Comparison of ENCODE assay signal across 1 cellular context in genomic region chr11:88418508-88418907, GRCh38.
TF ChIP-seq lines count a peak whose summit lies in the region.

No MANE protein-coding gene starts in this region.

TF ChIP-seq in GM12878, 131 proteins besides CTCF, POLR2A, EP300 and RAD21 (continued from another document):
- TF ChIP-seq, protein P1, sequence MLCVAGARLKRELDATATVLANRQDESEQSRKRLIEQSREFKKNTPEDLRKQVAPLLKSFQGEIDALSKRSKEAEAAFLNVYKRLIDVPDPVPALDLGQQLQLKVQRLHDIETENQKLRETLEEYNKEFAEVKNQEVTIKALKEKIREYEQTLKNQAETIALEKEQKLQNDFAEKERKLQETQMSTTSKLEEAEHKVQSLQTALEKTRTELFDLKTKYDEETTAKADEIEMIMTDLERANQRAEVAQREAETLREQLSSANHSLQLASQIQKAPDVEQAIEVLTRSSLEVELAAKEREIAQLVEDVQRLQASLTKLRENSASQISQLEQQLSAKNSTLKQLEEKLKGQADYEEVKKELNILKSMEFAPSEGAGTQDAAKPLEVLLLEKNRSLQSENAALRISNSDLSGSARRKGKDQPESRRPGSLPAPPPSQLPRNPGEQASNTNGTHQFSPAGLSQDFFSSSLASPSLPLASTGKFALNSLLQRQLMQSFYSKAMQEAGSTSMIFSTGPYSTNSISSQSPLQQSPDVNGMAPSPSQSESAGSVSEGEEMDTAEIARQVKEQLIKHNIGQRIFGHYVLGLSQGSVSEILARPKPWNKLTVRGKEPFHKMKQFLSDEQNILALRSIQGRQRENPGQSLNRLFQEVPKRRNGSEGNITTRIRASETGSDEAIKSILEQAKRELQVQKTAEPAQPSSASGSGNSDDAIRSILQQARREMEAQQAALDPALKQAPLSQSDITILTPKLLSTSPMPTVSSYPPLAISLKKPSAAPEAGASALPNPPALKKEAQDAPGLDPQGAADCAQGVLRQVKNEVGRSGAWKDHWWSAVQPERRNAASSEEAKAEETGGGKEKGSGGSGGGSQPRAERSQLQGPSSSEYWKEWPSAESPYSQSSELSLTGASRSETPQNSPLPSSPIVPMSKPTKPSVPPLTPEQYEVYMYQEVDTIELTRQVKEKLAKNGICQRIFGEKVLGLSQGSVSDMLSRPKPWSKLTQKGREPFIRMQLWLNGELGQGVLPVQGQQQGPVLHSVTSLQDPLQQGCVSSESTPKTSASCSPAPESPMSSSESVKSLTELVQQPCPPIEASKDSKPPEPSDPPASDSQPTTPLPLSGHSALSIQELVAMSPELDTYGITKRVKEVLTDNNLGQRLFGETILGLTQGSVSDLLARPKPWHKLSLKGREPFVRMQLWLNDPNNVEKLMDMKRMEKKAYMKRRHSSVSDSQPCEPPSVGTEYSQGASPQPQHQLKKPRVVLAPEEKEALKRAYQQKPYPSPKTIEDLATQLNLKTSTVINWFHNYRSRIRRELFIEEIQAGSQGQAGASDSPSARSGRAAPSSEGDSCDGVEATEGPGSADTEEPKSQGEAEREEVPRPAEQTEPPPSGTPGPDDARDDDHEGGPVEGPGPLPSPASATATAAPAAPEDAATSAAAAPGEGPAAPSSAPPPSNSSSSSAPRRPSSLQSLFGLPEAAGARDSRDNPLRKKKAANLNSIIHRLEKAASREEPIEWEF (IDR thresholded peaks at IDR 0.05; ENCODE audit: insufficient replicate concordance, low read depth, low read length) = no peak
- TF ChIP-seq BACH1 (IDR thresholded peaks at IDR 0.05; ENCODE audit: borderline replicate concordance) (no peak), IRF4 (IDR thresholded peaks at IDR 0.05; ENCODE audit: low read depth, low read length) (no peak), MEF2A (IDR thresholded peaks at IDR 0.05; ENCODE audit: insufficient read depth, low read depth, low read length) (no peak), USF2 (IDR thresholded peaks at IDR 0.05; ENCODE audit: borderline replicate concordance, low read depth, low read length) (no peak), IKZF1 (conservative IDR thresholded peaks at IDR 0.05) (no peak), SREBF2 (IDR thresholded peaks at IDR 0.05; ENCODE audit: low read length) (no peak), BMI1 (IDR thresholded peaks at IDR 0.05; ENCODE audit: borderline replicate concordance) (no peak), CHD1 (IDR thresholded peaks at IDR 0.05; ENCODE audit: low read depth, low read length) (no peak), TCF12 (IDR thresholded peaks at IDR 0.05; ENCODE audit: low read depth, low read length) (no peak), YY1 (IDR thresholded peaks at IDR 0.05; ENCODE audit: low read depth, low read length) (no peak), ZNF24 (IDR thresholded peaks at IDR 0.05) (no peak), REST (IDR thresholded peaks at IDR 0.05; ENCODE audit: low read depth, low read length) (no peak), NR2C1 (IDR thresholded peaks at IDR 0.05) (no peak), MXI1 (IDR thresholded peaks at IDR 0.05; ENCODE audit: low read depth, low read length) (no peak)
- TF ChIP-seq, protein P2, sequence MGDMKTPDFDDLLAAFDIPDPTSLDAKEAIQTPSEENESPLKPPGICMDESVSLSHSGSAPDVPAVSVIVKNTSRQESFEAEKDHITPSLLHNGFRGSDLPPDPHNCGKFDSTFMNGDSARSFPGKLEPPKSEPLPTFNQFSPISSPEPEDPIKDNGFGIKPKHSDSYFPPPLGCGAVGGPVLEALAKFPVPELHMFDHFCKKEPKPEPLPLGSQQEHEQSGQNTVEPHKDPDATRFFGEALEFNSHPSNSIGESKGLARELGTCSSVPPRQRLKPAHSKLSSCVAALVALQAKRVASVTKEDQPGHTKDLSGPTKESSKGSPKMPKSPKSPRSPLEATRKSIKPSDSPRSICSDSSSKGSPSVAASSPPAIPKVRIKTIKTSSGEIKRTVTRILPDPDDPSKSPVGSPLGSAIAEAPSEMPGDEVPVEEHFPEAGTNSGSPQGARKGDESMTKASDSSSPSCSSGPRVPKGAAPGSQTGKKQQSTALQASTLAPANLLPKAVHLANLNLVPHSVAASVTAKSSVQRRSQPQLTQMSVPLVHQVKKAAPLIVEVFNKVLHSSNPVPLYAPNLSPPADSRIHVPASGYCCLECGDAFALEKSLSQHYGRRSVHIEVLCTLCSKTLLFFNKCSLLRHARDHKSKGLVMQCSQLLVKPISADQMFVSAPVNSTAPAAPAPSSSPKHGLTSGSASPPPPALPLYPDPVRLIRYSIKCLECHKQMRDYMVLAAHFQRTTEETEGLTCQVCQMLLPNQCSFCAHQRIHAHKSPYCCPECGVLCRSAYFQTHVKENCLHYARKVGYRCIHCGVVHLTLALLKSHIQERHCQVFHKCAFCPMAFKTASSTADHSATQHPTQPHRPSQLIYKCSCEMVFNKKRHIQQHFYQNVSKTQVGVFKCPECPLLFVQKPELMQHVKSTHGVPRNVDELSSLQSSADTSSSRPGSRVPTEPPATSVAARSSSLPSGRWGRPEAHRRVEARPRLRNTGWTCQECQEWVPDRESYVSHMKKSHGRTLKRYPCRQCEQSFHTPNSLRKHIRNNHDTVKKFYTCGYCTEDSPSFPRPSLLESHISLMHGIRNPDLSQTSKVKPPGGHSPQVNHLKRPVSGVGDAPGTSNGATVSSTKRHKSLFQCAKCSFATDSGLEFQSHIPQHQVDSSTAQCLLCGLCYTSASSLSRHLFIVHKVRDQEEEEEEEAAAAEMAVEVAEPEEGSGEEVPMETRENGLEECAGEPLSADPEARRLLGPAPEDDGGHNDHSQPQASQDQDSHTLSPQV (IDR thresholded peaks at IDR 0.05) = no peak
